ENCODE assay signal across 8 cellular contexts in genomic region chr7:128831178-128831993, GRCh38. TPM values are rescaled to one million over a fixed set of nuclear protein-coding genes. Genes with fewer than 3 reads are reported as not detected.
DNase-seq lines count a peak whose midpoint lies in the region; ATAC-seq and TF ChIP-seq lines count a peak whose summit lies in the region.

No MANE protein-coding gene starts in this region.

- H3K4me3 ChIP-seq in HUES6 (ENCODE audit: low read depth, low read length) (peak overlapping the region; percentile 76), astrocyte of the spinal cord (ENCODE audit: low read depth, low read length) (peak overlapping the region; percentile 90), tibial artery (peak overlapping the region; percentile 58 to 78)

- TF ChIP-seq CTCF in astrocyte of the spinal cord (IDR thresholded peaks at IDR 0.05; ENCODE audit: low read depth, low read length) (no peak), tibial artery (IDR thresholded peaks at IDR 0.05) (no peak)

- H3K4me1 ChIP-seq in HUES6 (ENCODE audit: control insufficient read depth, insufficient read depth, low read length) (peaks cover 47% of the 10 kb centered on the region), tibial artery (peaks cover 0 to 84% (median 60%) of the 10 kb centered on the region in 4 donors)

- H3K36me3 ChIP-seq in HUES6 (ENCODE audit: control insufficient read depth, insufficient read depth, low read length), result peaks cover 16% of the 10 kb centered on the region; the same call in 1 of the 2 replicates
- H3K36me3 ChIP-seq in tibial artery, result no peaks in the 10 kb centered on the region

- peak; percentile 28 for ATAC-seq in left colon
- ATAC-seq in GM19324 (IDR thresholded peaks at IDR 0.05; ENCODE audit: low FRiP score, unreplicated experiment), result no peak

- peak overlapping the region; percentile 26; the same call in 1 of the 2 replicates for H3K27ac ChIP-seq in HUES6 (ENCODE audit: low read depth, low read length)
- peak overlapping the region; percentile 90 to 95 for H3K27ac ChIP-seq in tibial artery

- no peaks in the 10 kb centered on the region for H3K9me3 ChIP-seq in HUES6 (ENCODE audit: control insufficient read depth, insufficient read depth, low read depth, low read length)
- H3K9me3 ChIP-seq in tibial artery, result no peaks in the 10 kb centered on the region

- H3K9ac ChIP-seq in HUES6 (ENCODE audit: low read length), result peak overlapping the region; percentile 81

- H3K27me3 ChIP-seq in HUES6 (ENCODE audit: control insufficient read depth, insufficient read depth, low read length) (peaks cover 18% of the 10 kb centered on the region), tibial artery (no peaks in the 10 kb centered on the region)

- intact Hi-C loops in left colon (cut with DNase I, micrococcal nuclease), result no loop called here
- intact Hi-C loops in tibial artery (cut with DNase I; ENCODE audit: low total_unique reads), result no loop called here

- DNase-seq in AG08396 (ENCODE audit: low spot score) (peak; percentile 67), astrocyte of the spinal cord (ENCODE audit: low read depth, low spot score) (peak; percentile 87), left colon (peak in 1 of 2 donors; percentile 83), tibial artery (peak; percentile 51 to 91), RKO (ENCODE audit: low spot score) (no peak)
- DNase-seq in activated CD4-positive, alpha-beta T cell treated with anti-CD3 and anti-CD28 coated beads, Interleukin-2, amount 50 U/mL, for 1 hour, result no peak

- in situ Hi-C loops in astrocyte of the spinal cord (cut with HindIII; ENCODE audit: low sequenced_read_pairs), result no loop called here

RNA-seq across cellular contexts. Expression of gene FLNC, which starts 1.2 kb away (rescaled TPM):
- 10 to 100 TPM in 1 of 2 donors, 1 to 10 TPM in 1; 2.4 to 41.4 TPM for total RNA-seq in left colon

RNA-seq across cellular contexts. Expression of gene ATP6V1F, which starts 31.3 kb away (rescaled TPM):
- total RNA-seq in left colon, result 10 to 100 TPM; 65.8 to 78.5 TPM

RNA-seq across cellular contexts. Expression of gene CCDC136, which starts 39.6 kb away (rescaled TPM):
- total RNA-seq in left colon, result 1 to 10 TPM; 1.5 to 5.6 TPM

RNA-seq across cellular contexts. Expression of gene OPN1SW, which starts 55.8 kb away (rescaled TPM):
- total RNA-seq in left colon, result not detected

Comparison
In these comparisons a context has a peak if more than half of its experiments do, and no peak if none do; other contexts are left out.
1. DNase-seq: peak in AG08396 (single experiment), astrocyte of the spinal cord (single experiment) and tibial artery (2 of 2); none in RKO (single experiment) and activated CD4-positive, alpha-beta T cell treated with anti-CD3 and anti-CD28 coated beads, Interleukin-2, amount 50 U/mL, for 1 hour (single experiment).
2. Peak in every context shown above with its lines, with median percentiles within 50 percentile points of each other: H3K4me3 ChIP-seq.